19 cellular contexts compared by ENCODE assay signal in the genomic region with DNA sequence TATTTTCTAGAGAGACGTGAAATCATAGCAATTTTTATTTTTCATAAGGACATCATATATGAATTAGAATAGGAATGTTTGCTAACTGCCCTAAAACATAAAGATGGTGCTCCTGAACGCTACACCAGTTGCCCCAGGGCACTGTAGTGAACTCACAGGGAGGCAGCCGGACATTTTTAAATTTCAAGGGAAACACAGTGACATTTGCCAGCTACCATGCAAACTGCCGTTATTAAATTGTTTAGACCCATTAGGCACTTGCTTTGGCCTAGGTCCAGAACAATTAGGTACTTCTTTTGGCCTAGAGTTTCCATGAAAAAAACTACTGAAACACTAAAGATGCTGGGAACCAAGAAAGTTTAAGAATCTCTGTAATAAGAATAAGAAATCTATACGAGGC.
"Had no signal": no experiment of that assay in that cellular context is flagged by ENCODE, and none has a peak within 500 bp of the region (broad histone marks: within the 10 kb centered on the region; RNA-seq: fewer than 3 reads in every experiment).

No MANE protein-coding gene starts in this region.

- ATAC-seq: K562, T-helper 17 cell had no signal

- DNase-seq: Kasumi-1, MM.1S, NCI-H1092, NCI-H1417, NCI-H1436 treated with DMSO at 0.1 percent for 48 hours, NCI-H1694, NCI-H187 treated with DMSO at 0.1 percent for 48 hours, NCI-H2029 treated with DMSO at 0.1 percent for 48 hours, NCI-H2171 treated with DMSO at 0.1 percent for 48 hours, NCI-H345, NCI-H446 treated with DMSO at 0.1 percent for 48 hours, NCI-H510A treated with DMSO at 0.1 percent for 48 hours, NCI-H82, Right ventricle myocardium superior, RPMI8226, SIG-M5, T-helper 1 cell, T-helper 17 cell had no signal
